In genomic region chr17:44844390-44844830, GRCh38 we compare ENCODE assay signal across 19 cellular contexts. TPM values are rescaled to one million over a fixed set of nuclear protein-coding genes. Genes with fewer than 3 reads are reported as not detected.
A peak's percentile ranks its signal among the peaks of the same experiment; 100 is the strongest.
DNase-seq lines count a peak whose midpoint lies in the region; ATAC-seq, FAIRE-seq and TF ChIP-seq lines count a peak whose summit lies in the region.
"Had no signal": no experiment of that assay in that cellular context is flagged by ENCODE, and none has a peak within 500 bp of the region (broad histone marks: within the 10 kb centered on the region; RNA-seq: fewer than 3 reads in every experiment).

No MANE protein-coding gene starts in this region.

- TF ChIP-seq RAD21 in HepG2 (CRISPR knock-in tag; IDR thresholded peaks at IDR 0.05) = no peak

- ATAC-seq in HepG2 (peak; percentile 48), right lobe of liver (no peak), lower lobe of right lung (peak in 1 of 2 donors; percentile 31)

- H3K9ac ChIP-seq in HepG2 (ENCODE audit: insufficient read depth, low read depth, low read length) (no peak overlapping the region), endothelial cell of umbilical vein (replicated peaks; ENCODE audit: extremely low read depth, insufficient read depth, low read length) (no peak overlapping the region)

- BruUV-seq in HepG2 (replicated peaks; lab: Mats Ljungman, UMichigan) (no TSS peak), endothelial cell of umbilical vein (replicated peaks; lab: Mats Ljungman, UMichigan) (no TSS peak)

- intact Hi-C loops in HepG2 (cut with micrococcal nuclease; ENCODE audit: unreplicated experiment) (no loop called here), right lobe of liver (cut with DNase I) (no loop called here), endothelial cell of umbilical vein (cut with micrococcal nuclease) (no loop called here), lower lobe of right lung (cut with DNase I) (no loop called here), vagina (cut with DNase I) (no loop called here)

- H3K27ac ChIP-seq in HepG2 (ENCODE audit: extremely low read length, insufficient read depth, low read length) (no peak overlapping the region), right lobe of liver (no peak overlapping the region), endothelial cell of umbilical vein (ENCODE audit: insufficient read depth, low read depth, low read length) (no peak overlapping the region), lower lobe of right lung (peak overlapping the region; percentile 1), vagina (peak overlapping the region; percentile 18)
- H3K27ac ChIP-seq: RWPE1 had no signal

- H3K36me3 ChIP-seq in HepG2 (replicated peaks in 1 of 2; ENCODE audit: control insufficient read depth in 1 of 2, insufficient read depth in 2 of 2, low read length in 2 of 2) = no peaks in the 10 kb centered on the region
- no peaks in the 10 kb centered on the region for H3K36me3 ChIP-seq in right lobe of liver
- H3K36me3 ChIP-seq in endothelial cell of umbilical vein (ENCODE audit: control insufficient read depth in 2 of 2, extremely low read depth in 1 of 2, insufficient read depth in 2 of 2, low read length in 2 of 2) = no peaks in the 10 kb centered on the region
- no peaks in the 10 kb centered on the region for H3K36me3 ChIP-seq in lower lobe of right lung
- no peaks in the 10 kb centered on the region for H3K36me3 ChIP-seq in vagina

- CTCF ChIA-PET in HepG2 (lab: Yijun Ruan, JAX; ENCODE audit: low intra/inter-chr PET ratio, low total read pairs) (no interaction called here), endothelial cell of umbilical vein (lab: Charles Lee) (interaction anchor here (1.2 to 2.0 kb wide), 4 partner anchors 13 to 206 kb away, joined by 4 to 23 read pairs (median 5); no protein-coding TSS in a partner anchor)

- no peak for TF ChIP-seq EP300 in HepG2 (IDR thresholded peaks at IDR 0.05; ENCODE audit: low read depth in 2 of 2, low read length in 2 of 2)
- no peak for TF ChIP-seq EP300 in HepG2 (CRISPR knock-in tag; IDR thresholded peaks at IDR 0.05; ENCODE audit: borderline replicate concordance)

- DNase-seq in HepG2 (ENCODE audit: low spot score) = peak; percentile 35
- no peak for DNase-seq in right lobe of liver
- peak; percentile 23 for DNase-seq in endothelial cell of umbilical vein (ENCODE audit: low read depth, low spot score)
- no peak for DNase-seq in lower lobe of right lung
- DNase-seq in vagina (ENCODE audit: extremely low spot score in 2 of 2) = no peak
- DNase-seq in NCI-H2029 (lab: John Stamatoyannopoulos, UW) = no peak
- DNase-seq in NCI-H2171 (lab: John Stamatoyannopoulos, UW) = no peak
- DNase-seq in retina = no peak
- DNase-seq: activated CD4-positive, alpha-beta memory T cell treated with anti-CD3 and anti-CD28 coated beads, Interleukin-2, amount 10 ng/mL, durations not matched to agents 7 days and 5 days; left cardiac atrium had no signal

- H3K4me3 ChIP-seq in HepG2 (replicated peaks in 1 of 3; ENCODE audit: insufficient read depth in 1 of 3, low read depth in 2 of 3, low read length in 3 of 3) (no peak overlapping the region), right lobe of liver (no peak overlapping the region), endothelial cell of umbilical vein (replicated peaks in 1 of 3; ENCODE audit: insufficient read depth in 1 of 3, low read depth in 1 of 3, low read length in 3 of 3) (no peak overlapping the region), lower lobe of right lung (no peak overlapping the region), vagina (no peak overlapping the region)
- H3K4me3 ChIP-seq: smooth muscle cell had no signal

- no peak for TF ChIP-seq POLR2A in HepG2 (IDR thresholded peaks at IDR 0.05; ENCODE audit: insufficient read depth in 1 of 2, low read depth in 2 of 2, low read length in 2 of 2)
- no peak for TF ChIP-seq POLR2A in right lobe of liver (IDR thresholded peaks at IDR 0.05)
- no peak for TF ChIP-seq POLR2A in endothelial cell of umbilical vein (IDR thresholded peaks at IDR 0.05; ENCODE audit: low read depth, low read length)
- TF ChIP-seq POLR2A in vagina (IDR thresholded peaks at IDR 0.05) = no peak

- dilution Hi-C loops in endothelial cell of umbilical vein (cut with MboI; ENCODE audit: extremely low pct_ligation_motif_present, low sequenced_read_pairs) = no loop called here

- peak; percentile 52 for FAIRE-seq in HepG2 (lab: Jason Lieb, UNC)
- peak; percentile 26 for FAIRE-seq in endothelial cell of umbilical vein (lab: Jason Lieb, UNC)
- FAIRE-seq: A204.1 had no signal

- WGBS in HepG2 (ENCODE audit: low lambda C conversion rate) = 0% methylated on average over 1 of the region's 1 CpG
- WGBS in right lobe of liver (ENCODE audit: insufficient coverage, low coverage, low lambda C conversion rate, missing lambda C conversion rate) = 89% methylated on average over 1 of the region's 1 CpG

- H2AFZ ChIP-seq in HepG2 (ENCODE audit: low read length) (no peak overlapping the region), endothelial cell of umbilical vein (ENCODE audit: low read depth, low read length) (no peak overlapping the region)

- POLR2A ChIA-PET in HepG2 (lab: Yijun Ruan, JAX) = no interaction called here
- POLR2A ChIA-PET in endothelial cell of umbilical vein (lab: Charles Lee) = no interaction called here

- TF ChIP-seq CTCF in HepG2 (CRISPR knock-in tag; IDR thresholded peaks at IDR 0.05) (no peak; the same call in 1 of the 2 replicates), right lobe of liver (IDR thresholded peaks at IDR 0.05) (no peak), endothelial cell of umbilical vein (IDR thresholded peaks at IDR 0.05; ENCODE audit: extremely low read depth in 1 of 2, insufficient read depth in 1 of 2, low read depth in 1 of 2, low read length in 2 of 2) (peak in 1 of 2 donors; percentile 2), lower lobe of right lung (IDR thresholded peaks at IDR 0.05) (no peak), vagina (IDR thresholded peaks at IDR 0.05) (no peak)

- H3K9me1 ChIP-seq in endothelial cell of umbilical vein (replicated peaks; ENCODE audit: control insufficient read depth, extremely low read depth, insufficient read depth, low read length) = no peaks in the 10 kb centered on the region

- no peak overlapping the region for H3K4me2 ChIP-seq in HepG2 (ENCODE audit: low read depth, low read length)
- H3K4me2 ChIP-seq in endothelial cell of umbilical vein (ENCODE audit: insufficient read depth, low read length) = no peak overlapping the region
- H3K4me2 ChIP-seq: smooth muscle cell had no signal

- H4K20me1 ChIP-seq in HepG2 (ENCODE audit: insufficient read depth, low read length) = no peaks in the 10 kb centered on the region
- H4K20me1 ChIP-seq in endothelial cell of umbilical vein (replicated peaks; ENCODE audit: control insufficient read depth, extremely low read depth, insufficient read depth, low read length) = no peaks in the 10 kb centered on the region

- H3K27me3 ChIP-seq in HepG2 (ENCODE audit: control insufficient read depth in 1 of 2, insufficient read depth in 2 of 2, low read length in 2 of 2) (peaks cover 0 to 5% of the 10 kb centered on the region in 2 experiments; a peak in 1 of 5 replicates), right lobe of liver (no peaks in the 10 kb centered on the region), endothelial cell of umbilical vein (ENCODE audit: control insufficient read depth in 2 of 2, insufficient read depth in 2 of 2, low read length in 2 of 2) (no peaks in the 10 kb centered on the region), lower lobe of right lung (ENCODE audit: low read depth) (peaks cover 6% of the 10 kb centered on the region), vagina (no peaks in the 10 kb centered on the region)

- H3K79me2 ChIP-seq in HepG2 (ENCODE audit: insufficient read depth, low read length) = no peaks in the 10 kb centered on the region
- H3K79me2 ChIP-seq in endothelial cell of umbilical vein (ENCODE audit: control insufficient read depth, insufficient read depth, low read length) = no peaks in the 10 kb centered on the region

- no peaks in the 10 kb centered on the region for H3K9me3 ChIP-seq in HepG2 (ENCODE audit: low read length)
- no peaks in the 10 kb centered on the region for H3K9me3 ChIP-seq in right lobe of liver
- no peaks in the 10 kb centered on the region for H3K9me3 ChIP-seq in endothelial cell of umbilical vein (replicated peaks; ENCODE audit: control insufficient read depth, insufficient read depth, low read length)
- H3K9me3 ChIP-seq in lower lobe of right lung = no peaks in the 10 kb centered on the region
- no peaks in the 10 kb centered on the region for H3K9me3 ChIP-seq in vagina

- H3K4me1 ChIP-seq in HepG2 (ENCODE audit: insufficient read depth, low read length) (peaks cover 14% of the 10 kb centered on the region; the same call in 1 of the 2 replicates), right lobe of liver (no peaks in the 10 kb centered on the region), endothelial cell of umbilical vein (ENCODE audit: control insufficient read depth, extremely low read depth, insufficient read depth, low read length) (no peaks in the 10 kb centered on the region), lower lobe of right lung (no peaks in the 10 kb centered on the region), vagina (no peaks in the 10 kb centered on the region)

- in situ Hi-C loops in HepG2 (cut with HindIII; ENCODE audit: extremely low pct_ligation_motif_present, low pct_unique_long_range_greater_than_20kb) = no loop called here

RNA-seq across cellular contexts. Expression of gene HIGD1B, which starts 3.3 kb away (rescaled TPM):
- not detected in 2 replicates for total RNA-seq in HepG2 (2016; rRNA removed; fragmentation: Illumina TruSeq; extraction: Trizol)
- total RNA-seq in HepG2 (2016; cell fraction: cytosol; rRNA removed; fragmentation: Illumina TruSeq; extraction: Trizol; ENCODE audit: low read depth) = not detected in 2 replicates
- not detected in 2 replicates for total RNA-seq in HepG2 (2016; cell fraction: insoluble cytoplasmic fraction; rRNA removed; fragmentation: Illumina TruSeq; extraction: Trizol)
- not detected in 2 replicates for total RNA-seq in HepG2 (2016; cell fraction: membrane; rRNA removed; fragmentation: Illumina TruSeq; extraction: Trizol)
- not detected in 2 replicates for total RNA-seq in HepG2 (2016; cell fraction: nucleus; rRNA removed; fragmentation: Illumina TruSeq; extraction: Trizol)
- not detected in 2 replicates for polyA plus RNA-seq in HepG2 (2011; rRNA removed)
- not detected in 2 replicates for polyA plus RNA-seq in HepG2 (2011; cell fraction: cytosol; rRNA removed)
- not detected in 2 replicates for polyA plus RNA-seq in HepG2 (2011; cell fraction: nucleus; rRNA removed)
- polyA plus RNA-seq in HepG2 (2012) = not detected in 2 replicates
- polyA plus RNA-seq in HepG2 (2016; cell fraction: cytosol; fragmentation: Illumina TruSeq; extraction: Trizol; ENCODE audit: low read depth) = not detected in 2 replicates
- polyA plus RNA-seq in HepG2 (2016; cell fraction: insoluble cytoplasmic fraction; fragmentation: Illumina TruSeq; extraction: Trizol; ENCODE audit: low read depth) = not detected in 2 replicates
- polyA plus RNA-seq in HepG2 (2016; cell fraction: membrane; fragmentation: Illumina TruSeq; extraction: Trizol; ENCODE audit: low read depth) = not detected in 2 replicates
- not detected in 2 replicates for polyA plus RNA-seq in HepG2 (2016; cell fraction: nucleus; fragmentation: Illumina TruSeq; extraction: Trizol; ENCODE audit: insufficient read depth, low read depth)
- polyA minus RNA-seq in HepG2 (2011; rRNA and poly(A)+ RNA removed; ENCODE audit: low replicate concordance) = not detected in 2 replicates
- polyA minus RNA-seq in HepG2 (2011; cell fraction: cytosol; rRNA and poly(A)+ RNA removed) = not detected in 2 replicates
- not detected in 2 replicates for polyA minus RNA-seq in HepG2 (2011; cell fraction: nucleus; rRNA and poly(A)+ RNA removed)
- total RNA-seq in right lobe of liver = not detected
- total RNA-seq in endothelial cell of umbilical vein = not detected in 2 replicates
- polyA plus RNA-seq in endothelial cell of umbilical vein = not detected in 2 replicates
- not detected in 2 replicates for polyA plus RNA-seq in endothelial cell of umbilical vein (2011; cell fraction: cytosol; rRNA removed)
- polyA plus RNA-seq in endothelial cell of umbilical vein (2011; cell fraction: nucleus; rRNA removed) = not detected in 2 replicates
- not detected in 2 replicates for polyA plus RNA-seq in endothelial cell of umbilical vein (2012)
- not detected in 2 replicates for polyA minus RNA-seq in endothelial cell of umbilical vein
- not detected for polyA minus RNA-seq in endothelial cell of umbilical vein (2011; cell fraction: cytosol; rRNA and poly(A)+ RNA removed)
- polyA minus RNA-seq in endothelial cell of umbilical vein (2011; cell fraction: nucleus; rRNA and poly(A)+ RNA removed) = not detected in 2 replicates
- 22.3 TPM for total RNA-seq in lower lobe of right lung
- not detected for total RNA-seq in vagina
- total RNA-seq: activated CD4-positive, alpha-beta memory T cell treated with anti-CD3 and anti-CD28 coated beads, Interleukin-2, amount 10 ng/mL, durations not matched to agents 7 days and 5 days; glomerular endothelial cell; HT-29; MCF 10A; smooth muscle cell; T-helper 2 cell treated with Interferon-gamma antibody and Interleukin-4, amounts not matched to agents 100 ng/mL and 5 ng/mL, for 36 hours had no signal
- polyA plus RNA-seq: aorta, neural cell had no signal

RNA-seq across cellular contexts. Expression of gene GJC1, which starts 14.3 kb away (rescaled TPM):
- total RNA-seq in HepG2 (2016; rRNA removed; fragmentation: Illumina TruSeq; extraction: Trizol) (1.7 and 2.0 TPM in 2 replicates), right lobe of liver (under 1 TPM; 0.18 to 0.84 (median 0.33) TPM), endothelial cell of umbilical vein (35.9 and 39.7 TPM in 2 replicates), lower lobe of right lung (18.4 TPM), vagina (10.1 TPM)
- 0.35 and 0.40 TPM in 2 replicates for total RNA-seq in HepG2 (2016; cell fraction: cytosol; rRNA removed; fragmentation: Illumina TruSeq; extraction: Trizol; ENCODE audit: low read depth)
- total RNA-seq in HepG2 (2016; cell fraction: insoluble cytoplasmic fraction; rRNA removed; fragmentation: Illumina TruSeq; extraction: Trizol) = 1.9 and 2.5 TPM in 2 replicates
- 0.83 and 1.2 TPM in 2 replicates for total RNA-seq in HepG2 (2016; cell fraction: membrane; rRNA removed; fragmentation: Illumina TruSeq; extraction: Trizol)
- 1.6 and 2.1 TPM in 2 replicates for total RNA-seq in HepG2 (2016; cell fraction: nucleus; rRNA removed; fragmentation: Illumina TruSeq; extraction: Trizol)
- polyA plus RNA-seq in HepG2 (2011; rRNA removed) (1.2 and 1.7 TPM in 2 replicates), endothelial cell of umbilical vein (11.9 and 13.8 TPM in 2 replicates)
- 1.0 and 1.6 TPM in 2 replicates for polyA plus RNA-seq in HepG2 (2011; cell fraction: cytosol; rRNA removed)
- 0.81 and 1.1 TPM in 2 replicates for polyA plus RNA-seq in HepG2 (2011; cell fraction: nucleus; rRNA removed)
- polyA plus RNA-seq in HepG2 (2012) = 2.4 and 2.6 TPM in 2 replicates
- 0.18 and 0.34 TPM in 2 replicates for polyA plus RNA-seq in HepG2 (2016; cell fraction: cytosol; fragmentation: Illumina TruSeq; extraction: Trizol; ENCODE audit: low read depth)
- 1.9 and 2.0 TPM in 2 replicates for polyA plus RNA-seq in HepG2 (2016; cell fraction: insoluble cytoplasmic fraction; fragmentation: Illumina TruSeq; extraction: Trizol; ENCODE audit: low read depth)
- 0.55 TPM in 2 replicates for polyA plus RNA-seq in HepG2 (2016; cell fraction: membrane; fragmentation: Illumina TruSeq; extraction: Trizol; ENCODE audit: low read depth)
- 2.2 and 3.5 TPM in 2 replicates for polyA plus RNA-seq in HepG2 (2016; cell fraction: nucleus; fragmentation: Illumina TruSeq; extraction: Trizol; ENCODE audit: insufficient read depth, low read depth)
- 2.4 and 13.8 TPM in 2 replicates for polyA minus RNA-seq in HepG2 (2011; rRNA and poly(A)+ RNA removed; ENCODE audit: low replicate concordance)
- polyA minus RNA-seq in HepG2 (2011; cell fraction: cytosol; rRNA and poly(A)+ RNA removed) = 1.7 and 2.3 TPM in 2 replicates
- polyA minus RNA-seq in HepG2 (2011; cell fraction: nucleus; rRNA and poly(A)+ RNA removed) = 1.1 and 1.3 TPM in 2 replicates
- polyA plus RNA-seq in endothelial cell of umbilical vein (2011; cell fraction: cytosol; rRNA removed) = 19.5 and 21.0 TPM in 2 replicates
- 18.5 and 23.2 TPM in 2 replicates for polyA plus RNA-seq in endothelial cell of umbilical vein (2011; cell fraction: nucleus; rRNA removed)
- 20.9 and 22.8 TPM in 2 replicates for polyA plus RNA-seq in endothelial cell of umbilical vein (2012)
- polyA minus RNA-seq in endothelial cell of umbilical vein = 85.5 and 98.4 TPM in 2 replicates
- 6.5 TPM for polyA minus RNA-seq in endothelial cell of umbilical vein (2011; cell fraction: cytosol; rRNA and poly(A)+ RNA removed)
- 13.5 and 23.9 TPM in 2 replicates for polyA minus RNA-seq in endothelial cell of umbilical vein (2011; cell fraction: nucleus; rRNA and poly(A)+ RNA removed)
- total RNA-seq: HT-29 had no signal

RNA-seq across cellular contexts. Expression of gene EFTUD2, which starts 54.8 kb away (rescaled TPM):
- total RNA-seq in HepG2 (2016; rRNA removed; fragmentation: Illumina TruSeq; extraction: Trizol) (137 and 310 TPM in 2 replicates), right lobe of liver (10 to 100 TPM; 29.9 to 42.4 (median 35.1) TPM), endothelial cell of umbilical vein (170 and 171 TPM in 2 replicates), lower lobe of right lung (108 TPM), vagina (55.5 TPM)
- total RNA-seq in HepG2 (2016; cell fraction: cytosol; rRNA removed; fragmentation: Illumina TruSeq; extraction: Trizol; ENCODE audit: low read depth) = 12.3 and 15.8 TPM in 2 replicates
- 133 and 270 TPM in 2 replicates for total RNA-seq in HepG2 (2016; cell fraction: insoluble cytoplasmic fraction; rRNA removed; fragmentation: Illumina TruSeq; extraction: Trizol)
- 28.2 and 35.7 TPM in 2 replicates for total RNA-seq in HepG2 (2016; cell fraction: membrane; rRNA removed; fragmentation: Illumina TruSeq; extraction: Trizol)
- 141 TPM in 2 replicates for total RNA-seq in HepG2 (2016; cell fraction: nucleus; rRNA removed; fragmentation: Illumina TruSeq; extraction: Trizol)
- polyA plus RNA-seq in HepG2 (2011; rRNA removed) (107 and 111 TPM in 2 replicates), endothelial cell of umbilical vein (118 and 125 TPM in 2 replicates)
- 91.0 and 97.8 TPM in 2 replicates for polyA plus RNA-seq in HepG2 (2011; cell fraction: cytosol; rRNA removed)
- polyA plus RNA-seq in HepG2 (2011; cell fraction: nucleus; rRNA removed) = 171 and 192 TPM in 2 replicates
- polyA plus RNA-seq in HepG2 (2012) = 121 and 137 TPM in 2 replicates
- polyA plus RNA-seq in HepG2 (2016; cell fraction: cytosol; fragmentation: Illumina TruSeq; extraction: Trizol; ENCODE audit: low read depth) = 6.8 and 7.8 TPM in 2 replicates
- 145 and 179 TPM in 2 replicates for polyA plus RNA-seq in HepG2 (2016; cell fraction: insoluble cytoplasmic fraction; fragmentation: Illumina TruSeq; extraction: Trizol; ENCODE audit: low read depth)
- 17.0 and 18.1 TPM in 2 replicates for polyA plus RNA-seq in HepG2 (2016; cell fraction: membrane; fragmentation: Illumina TruSeq; extraction: Trizol; ENCODE audit: low read depth)
- 110 and 140 TPM in 2 replicates for polyA plus RNA-seq in HepG2 (2016; cell fraction: nucleus; fragmentation: Illumina TruSeq; extraction: Trizol; ENCODE audit: insufficient read depth, low read depth)
- polyA minus RNA-seq in HepG2 (2011; rRNA and poly(A)+ RNA removed; ENCODE audit: low replicate concordance) = 364 and 446 TPM in 2 replicates
- polyA minus RNA-seq in HepG2 (2011; cell fraction: cytosol; rRNA and poly(A)+ RNA removed) = 88.8 and 91.3 TPM in 2 replicates
- polyA minus RNA-seq in HepG2 (2011; cell fraction: nucleus; rRNA and poly(A)+ RNA removed) = 191 and 216 TPM in 2 replicates
- polyA plus RNA-seq in endothelial cell of umbilical vein (2011; cell fraction: cytosol; rRNA removed) = 100.0 and 122 TPM in 2 replicates
- polyA plus RNA-seq in endothelial cell of umbilical vein (2011; cell fraction: nucleus; rRNA removed) = 181 and 232 TPM in 2 replicates
- polyA plus RNA-seq in endothelial cell of umbilical vein (2012) = 170 and 194 TPM in 2 replicates
- 235 and 248 TPM in 2 replicates for polyA minus RNA-seq in endothelial cell of umbilical vein
- 116 TPM for polyA minus RNA-seq in endothelial cell of umbilical vein (2011; cell fraction: cytosol; rRNA and poly(A)+ RNA removed)
- polyA minus RNA-seq in endothelial cell of umbilical vein (2011; cell fraction: nucleus; rRNA and poly(A)+ RNA removed) = 159 and 194 TPM in 2 replicates

Comparison
In these comparisons a context has a peak if more than half of its experiments do, and no peak if none do; other contexts are left out.
1. DNase-seq: peak in HepG2 (single experiment) and endothelial cell of umbilical vein (single experiment); none in right lobe of liver (0 of 3), lower lobe of right lung (single experiment), vagina (0 of 2), NCI-H2029 (single experiment), NCI-H2171 (single experiment) and retina (single experiment).
2. H3K27ac ChIP-seq: peak in lower lobe of right lung (single experiment) and vagina (single experiment); none in HepG2 (single experiment), right lobe of liver (0 of 3) and endothelial cell of umbilical vein (single experiment).